In the genomic region with DNA sequence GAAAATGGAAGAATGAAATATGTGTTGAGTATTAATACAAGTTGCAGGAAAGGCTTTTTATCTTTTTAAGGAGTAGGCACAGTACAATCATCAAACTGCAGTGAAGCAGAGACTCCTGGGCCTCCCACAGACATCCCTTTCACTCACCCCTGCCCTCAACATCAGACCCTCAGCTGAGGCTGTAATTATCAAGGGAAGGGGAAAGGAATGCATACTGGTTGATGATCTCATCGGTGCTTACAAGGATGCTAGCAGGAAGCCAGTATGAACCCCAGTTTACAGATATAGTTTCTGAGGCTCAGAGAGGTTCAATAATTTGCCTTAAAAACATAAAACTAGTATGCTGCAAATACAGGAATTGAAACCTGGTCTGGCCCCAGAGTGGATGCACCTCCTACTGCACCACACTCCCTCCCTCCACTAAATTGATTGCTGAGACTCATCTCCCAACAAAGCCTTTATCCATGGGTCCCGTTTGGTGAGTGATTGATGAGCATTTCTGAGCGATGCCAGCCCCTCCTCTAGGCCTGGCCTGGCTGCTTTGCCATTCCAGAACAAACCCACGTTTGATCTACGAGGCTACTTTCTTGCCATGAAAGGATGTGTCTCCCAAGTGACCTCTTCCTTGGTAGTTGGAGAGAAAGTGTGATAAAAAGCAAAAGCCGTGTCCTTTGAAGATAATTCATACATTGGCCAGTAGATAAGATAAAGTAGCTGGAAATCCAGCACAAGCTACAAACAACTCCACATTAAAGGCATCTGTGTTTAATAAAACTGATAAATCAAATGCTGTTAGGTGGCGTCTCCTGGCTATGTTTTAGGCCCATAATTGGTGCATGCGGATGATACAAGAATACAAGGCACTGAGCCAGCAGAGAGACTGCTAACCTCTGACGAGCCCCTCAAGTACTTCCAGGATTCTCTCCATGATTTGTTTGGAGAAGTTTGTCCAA, we compare ENCODE assay signal across 9 cellular contexts.
DNase-seq lines count a peak whose midpoint lies in the region; ATAC-seq and TF ChIP-seq lines count a peak whose summit lies in the region.
"Had no signal": no experiment of that assay in that cellular context is flagged by ENCODE, and none has a peak within 500 bp of the region (broad histone marks: within the 10 kb centered on the region; RNA-seq: fewer than 3 reads in every experiment).

No MANE protein-coding gene starts in this region.

- H3K9me3 Mint-ChIP-seq in chondrocyte (ENCODE audit: low read depth) = no peaks in the 10 kb centered on the region

- H3K36me3 Mint-ChIP-seq in chondrocyte (ENCODE audit: low read depth) = peaks cover 1% of the 10 kb centered on the region

- no peak overlapping the region for H3K4me3 Mint-ChIP-seq in chondrocyte (ENCODE audit: unreplicated experiment)

- no peak overlapping the region for H2AFZ ChIP-seq in osteoblast (ENCODE audit: low read length)

- H3K4me2 ChIP-seq in osteoblast (ENCODE audit: insufficient read depth, low read length) = peak overlapping the region; percentile 15

- TF ChIP-seq CTCF in osteoblast (IDR thresholded peaks at IDR 0.05; ENCODE audit: extremely low read depth, low read depth, low read length) = no peak
- no peak for TF ChIP-seq CTCF in chondrocyte (IDR thresholded peaks at IDR 0.05)

- peak; percentile 20 for DNase-seq in MV-4-11 (lab: John Stamatoyannopoulos, UW)
- DNase-seq in astrocyte of the hippocampus (ENCODE audit: low read depth, low spot score) = peak; percentile 67
- no peak for DNase-seq in osteoblast (ENCODE audit: insufficient read length, low spot score, missing footprints)
- DNase-seq in NCI-H524 treated with DMSO at 0.1 percent for 48 hours (lab: John Stamatoyannopoulos, UW) = no peak
- DNase-seq in NCI-H526 (lab: John Stamatoyannopoulos, UW) = no peak
- DNase-seq in chondrocyte (ENCODE audit: low spot score) = no peak
- DNase-seq in C1 segment of cervical spinal cord (lab: John Stamatoyannopoulos, UW) = no peak
- DNase-seq: activated CD4-positive, CD25-positive, alpha-beta regulatory T cell had no signal

- no peaks in the 10 kb centered on the region for H3K36me3 ChIP-seq in osteoblast (ENCODE audit: insufficient read depth, low read length)

- no peaks in the 10 kb centered on the region for H3K79me2 ChIP-seq in osteoblast (ENCODE audit: insufficient read depth, low read length)

- no peak overlapping the region for H3K4me3 ChIP-seq in osteoblast (ENCODE audit: insufficient read depth, low read length)

- H3K9me3 ChIP-seq in osteoblast (ENCODE audit: low read depth, low read length) = no peaks in the 10 kb centered on the region

- H3K27me3 ChIP-seq in osteoblast (ENCODE audit: insufficient read depth, low read length) = no peaks in the 10 kb centered on the region

- no peaks in the 10 kb centered on the region for H4K20me1 ChIP-seq in osteoblast (ENCODE audit: insufficient read depth, low read length)

- no peak overlapping the region for H3K27ac Mint-ChIP-seq in chondrocyte (ENCODE audit: unreplicated experiment)

- H3K4me1 Mint-ChIP-seq in chondrocyte (ENCODE audit: low read depth) = no peaks in the 10 kb centered on the region

- H3K27me3 Mint-ChIP-seq in chondrocyte (ENCODE audit: low read depth) = no peaks in the 10 kb centered on the region

- H3K27ac ChIP-seq in osteoblast (ENCODE audit: low read depth, low read length) = no peak overlapping the region

- ATAC-seq in GM18499 (IDR thresholded peaks at IDR 0.05; ENCODE audit: insufficient read depth, unreplicated experiment) = peak; percentile 51

- H3K4me1 ChIP-seq in osteoblast (ENCODE audit: insufficient read depth, low read length) = peaks cover 14% of the 10 kb centered on the region

Comparison
In these comparisons a context has a peak if more than half of its experiments do, and no peak if none do; other contexts are left out.
1. DNase-seq: peak in MV-4-11 (single experiment) and astrocyte of the hippocampus (single experiment); none in osteoblast (single experiment), NCI-H524 treated with DMSO at 0.1 percent for 48 hours (single experiment), NCI-H526 (0 of 2), chondrocyte (single experiment) and C1 segment of cervical spinal cord (0 of 14).